ENCODE assay signal across 10 cellular contexts in genomic region chr19:33292595-33293254, GRCh38. TPM values are rescaled to one million over a fixed set of nuclear protein-coding genes. Genes with fewer than 3 reads are reported as not detected.
A peak's percentile ranks its signal among the peaks of the same experiment; 100 is the strongest.
DNase-seq lines count a peak whose midpoint lies in the region; ATAC-seq and TF ChIP-seq lines count a peak whose summit lies in the region.
"Had no signal": no experiment of that assay in that cellular context is flagged by ENCODE, and none has a peak within 500 bp of the region (broad histone marks: within the 10 kb centered on the region; RNA-seq: fewer than 3 reads in every experiment).

No MANE protein-coding gene starts in this region.

- H3K9me3 Mint-ChIP-seq in dendritic cell treated with granulocyte-macrophage colony-stimulating factor and Interleukin-4, amounts not matched to agents 40 ng/mL and 50 ng/mL, for 4 days: peaks cover 8% of the 10 kb centered on the region
- peaks cover 24% of the 10 kb centered on the region for H3K9me3 Mint-ChIP-seq in nephron progenitor cell

- DNase-seq in M059J (ENCODE audit: low read depth) (peak; percentile 48), nephron progenitor cell (no peak), head of caudate nucleus (no peak), iPS-NIHi7 (ENCODE audit: extremely low spot score) (no peak)
- DNase-seq: activated CD4-positive, alpha-beta memory T cell treated with anti-CD3 and anti-CD28 coated beads for 36 hours had no signal

- H3K36me3 Mint-ChIP-seq in dendritic cell treated with granulocyte-macrophage colony-stimulating factor and Interleukin-4, amounts not matched to agents 40 ng/mL and 50 ng/mL, for 4 days (ENCODE audit: low read depth): no peaks in the 10 kb centered on the region
- H3K36me3 Mint-ChIP-seq in nephron progenitor cell (ENCODE audit: low read depth): no peaks in the 10 kb centered on the region

- TF ChIP-seq CTCF in C4-2B (conservative IDR thresholded peaks at IDR 0.05) (no peak), nephron progenitor cell (IDR thresholded peaks at IDR 0.05) (no peak)

- peak overlapping the region; percentile 92 for H3K27ac Mint-ChIP-seq in dendritic cell treated with granulocyte-macrophage colony-stimulating factor and Interleukin-4, amounts not matched to agents 40 ng/mL and 50 ng/mL, for 4 days
- peak overlapping the region; percentile 74 for H3K27ac Mint-ChIP-seq in nephron progenitor cell
- H3K27ac Mint-ChIP-seq: activated CD4-positive, alpha-beta memory T cell treated with anti-CD3 and anti-CD28 coated beads for 36 hours had no signal

- no peaks in the 10 kb centered on the region for H3K27me3 Mint-ChIP-seq in dendritic cell treated with granulocyte-macrophage colony-stimulating factor and Interleukin-4, amounts not matched to agents 40 ng/mL and 50 ng/mL, for 4 days
- H3K27me3 Mint-ChIP-seq in nephron progenitor cell (ENCODE audit: low read depth, poor library complexity): peaks cover 52% of the 10 kb centered on the region

- ATAC-seq in GM18505 (IDR thresholded peaks at IDR 0.05; ENCODE audit: unreplicated experiment): no peak
- no peak for ATAC-seq in HG03095 (IDR thresholded peaks at IDR 0.05; ENCODE audit: unreplicated experiment)

- intact Hi-C loops in dendritic cell treated with granulocyte-macrophage colony-stimulating factor and Interleukin-4, amounts not matched to agents 40 ng/mL and 50 ng/mL, for 4 days (cut with micrococcal nuclease): no loop called here
- intact Hi-C loops in head of caudate nucleus (cut with DNase I): no loop called here

- H3K4me3 Mint-ChIP-seq in dendritic cell treated with granulocyte-macrophage colony-stimulating factor and Interleukin-4, amounts not matched to agents 40 ng/mL and 50 ng/mL, for 4 days: peak overlapping the region; percentile 17
- H3K4me3 Mint-ChIP-seq in nephron progenitor cell: no peak overlapping the region
- H3K4me3 Mint-ChIP-seq: activated CD4-positive, alpha-beta memory T cell treated with anti-CD3 and anti-CD28 coated beads for 36 hours had no signal

- peak overlapping the region; percentile 94 for H3K27ac ChIP-seq in C4-2B
- H3K27ac ChIP-seq: brain microvascular endothelial cell had no signal

- TF ChIP-seq POLR2A in GM18505 (IDR thresholded peaks at IDR 0.05; ENCODE audit: borderline replicate concordance, extremely low read depth, insufficient read depth, insufficient read length): no peak

- peaks cover 95% of the 10 kb centered on the region for H3K4me1 Mint-ChIP-seq in dendritic cell treated with granulocyte-macrophage colony-stimulating factor and Interleukin-4, amounts not matched to agents 40 ng/mL and 50 ng/mL, for 4 days (ENCODE audit: low read depth)
- H3K4me1 Mint-ChIP-seq in nephron progenitor cell: peaks cover 41% of the 10 kb centered on the region

RNA-seq across cellular contexts. Expression of gene CEBPA, which starts 9.6 kb away (rescaled TPM):
- 0.05 TPM in 1 of 2 replicates, not detected in the other for total RNA-seq in M059J (2014; rRNA removed; shearing (Covaris generic))
